ENCODE assay signal across 8 cellular contexts in genomic region chr2:172465417-172466334, GRCh38. TPM values are rescaled to one million over a fixed set of nuclear protein-coding genes. Genes with fewer than 3 reads are reported as not detected.
DNase-seq lines count a peak whose midpoint lies in the region; ATAC-seq, FAIRE-seq and TF ChIP-seq lines count a peak whose summit lies in the region.

No MANE protein-coding gene starts in this region.

- H3K9me3 Mint-ChIP-seq in activated T-cell treated with anti-CD3 and anti-CD28 coated beads, Interleukin-2, amount 50 U/mL, for 72 hours = no peaks in the 10 kb centered on the region
- no peaks in the 10 kb centered on the region for H3K9me3 Mint-ChIP-seq in neural crest cell

- no peaks in the 10 kb centered on the region for H3K27me3 ChIP-seq in fibroblast of lung (ENCODE audit: control insufficient read depth, insufficient read depth, low read length)
- peaks cover 9 to 17% of the 10 kb centered on the region in 2 donors for H3K27me3 ChIP-seq in stomach smooth muscle (ENCODE audit: control insufficient read depth in 1 of 2, insufficient read depth in 2 of 2, low read length in 2 of 2)

- H3K9ac ChIP-seq in fibroblast of lung (ENCODE audit: insufficient read depth, low read length) (no peak overlapping the region), stomach smooth muscle (ENCODE audit: low read length in 2 of 2) (peak overlapping the region in 1 of 2 donors; percentile 4)

- peak overlapping the region; percentile 94 for H3K4me2 ChIP-seq in fibroblast of lung (ENCODE audit: extremely low read depth, insufficient read depth, low read length)

- H4K20me1 ChIP-seq in fibroblast of lung (ENCODE audit: control insufficient read depth, extremely low read depth, insufficient read depth, low read length) = no peaks in the 10 kb centered on the region

- TF ChIP-seq CTCF in fibroblast of lung (conservative IDR thresholded peaks at IDR 0.05 in 1 of 2, IDR thresholded peaks at IDR 0.05 in 1 of 2; ENCODE audit: low read depth in 1 of 2, low read length in 2 of 2) (peak; percentile 91), neural crest cell (conservative IDR thresholded peaks at IDR 0.05) (peak; percentile 86)

- DNase-seq in GDM1 (lab: John Stamatoyannopoulos, UW) (peak; percentile 68), RCC 7860 (ENCODE audit: low spot score) (peak; percentile 61), fibroblast of lung (ENCODE audit: low read depth in 2 of 2) (peak; percentile 70 to 90), neural crest cell (ENCODE audit: low read depth, low spot score) (peak; percentile 66), NCI-H128 (lab: John Stamatoyannopoulos, UW; ENCODE audit: unreplicated experiment) (no peak)
- peak; percentile 77 to 79 for DNase-seq in activated T-cell treated with anti-CD3 and anti-CD28 coated beads, Interleukin-2, amount 50 U/mL, for 72 hours

- ATAC-seq in activated T-cell treated with anti-CD3 and anti-CD28 coated beads, Interleukin-2, amount 50 U/mL, for 72 hours (replicated peaks in 1 of 2) = peak; percentile 55 to 59

- no peaks in the 10 kb centered on the region for H3K36me3 ChIP-seq in KOPT-K1 (ENCODE audit: insufficient read depth, low read length)
- H3K36me3 ChIP-seq in fibroblast of lung (ENCODE audit: control insufficient read depth, insufficient read depth, low read length) = no peaks in the 10 kb centered on the region
- H3K36me3 ChIP-seq in stomach smooth muscle (ENCODE audit: control insufficient read depth in 2 of 2, insufficient read depth in 2 of 2, low read length in 2 of 2) = no peaks in the 10 kb centered on the region

- H3K9me3 ChIP-seq in KOPT-K1 (ENCODE audit: insufficient read depth, low read length, poor library complexity, severe bottlenecking) (no peaks in the 10 kb centered on the region), fibroblast of lung (ENCODE audit: control insufficient read depth, insufficient read depth, low read depth, low read length) (no peaks in the 10 kb centered on the region), stomach smooth muscle (ENCODE audit: control insufficient read depth in 2 of 2, low read length in 2 of 2) (no peaks in the 10 kb centered on the region)

- no peaks in the 10 kb centered on the region for H3K36me3 Mint-ChIP-seq in activated T-cell treated with anti-CD3 and anti-CD28 coated beads, Interleukin-2, amount 50 U/mL, for 72 hours (ENCODE audit: insufficient read depth in 2 of 2)
- peaks cover 4% of the 10 kb centered on the region for H3K36me3 Mint-ChIP-seq in neural crest cell (ENCODE audit: low read depth)

- H3K79me2 ChIP-seq in fibroblast of lung (ENCODE audit: control insufficient read depth, insufficient read depth, low read length) = no peaks in the 10 kb centered on the region

- H3K4me1 Mint-ChIP-seq in activated T-cell treated with anti-CD3 and anti-CD28 coated beads, Interleukin-2, amount 50 U/mL, for 72 hours (ENCODE audit: low read depth) = peaks cover 65% of the 10 kb centered on the region
- H3K4me1 Mint-ChIP-seq in neural crest cell = peaks cover 27% of the 10 kb centered on the region

- peaks cover 2% of the 10 kb centered on the region for H3K4me1 ChIP-seq in fibroblast of lung (ENCODE audit: control insufficient read depth, extremely low read depth, insufficient read depth, low read length)
- H3K4me1 ChIP-seq in stomach smooth muscle (ENCODE audit: control insufficient read depth, insufficient read depth, low read length) = peaks cover 3% of the 10 kb centered on the region

- peak; percentile 73 for FAIRE-seq in RCC 7860 (lab: Jason Lieb, UNC)

- no peaks in the 10 kb centered on the region for H3K27me3 Mint-ChIP-seq in activated T-cell treated with anti-CD3 and anti-CD28 coated beads, Interleukin-2, amount 50 U/mL, for 72 hours (ENCODE audit: low read depth)
- no peaks in the 10 kb centered on the region for H3K27me3 Mint-ChIP-seq in neural crest cell (ENCODE audit: low read depth)

- peak overlapping the region; percentile 42 for H3K4me3 Mint-ChIP-seq in activated T-cell treated with anti-CD3 and anti-CD28 coated beads, Interleukin-2, amount 50 U/mL, for 72 hours
- no peak overlapping the region for H3K4me3 Mint-ChIP-seq in neural crest cell

- H3K4me3 ChIP-seq in fibroblast of lung (replicated peaks in 1 of 4; ENCODE audit: control extremely low read depth in 1 of 4, insufficient read depth in 1 of 4, low read depth in 3 of 4, low read length in 4 of 4) (peak overlapping the region; percentile 54 to 62 (median 55)), stomach smooth muscle (ENCODE audit: low read length in 2 of 2) (peak overlapping the region; percentile 61 to 67)

- H3K27ac Mint-ChIP-seq in activated T-cell treated with anti-CD3 and anti-CD28 coated beads, Interleukin-2, amount 50 U/mL, for 72 hours = peak overlapping the region; percentile 80
- no peak overlapping the region for H3K27ac Mint-ChIP-seq in neural crest cell (ENCODE audit: unreplicated experiment)

- H2AFZ ChIP-seq in fibroblast of lung (ENCODE audit: low read length) = peak overlapping the region; percentile 87

- H3K27ac ChIP-seq in KOPT-K1 (ENCODE audit: low read depth, low read length, poor library complexity, severe bottlenecking) (peak overlapping the region; percentile 45), fibroblast of lung (ENCODE audit: insufficient read depth, low read length) (peak overlapping the region; percentile 8), stomach smooth muscle (ENCODE audit: low read length) (no peak overlapping the region)

RNA-seq across cellular contexts. Expression of gene ITGA6, which starts 38.3 kb away (rescaled TPM):
- total RNA-seq in activated T-cell treated with anti-CD3 and anti-CD28 coated beads, Interleukin-2, amount 50 U/mL, for 72 hours = 1 to 10 TPM; 7.0 to 8.6 TPM
- total RNA-seq in fibroblast of lung (2.6 and 19.8 TPM in 2 replicates), neural crest cell (36.8 and 37.7 TPM in 2 replicates)
- 6.4 and 14.9 TPM in 2 replicates for polyA plus RNA-seq in fibroblast of lung
- 13.9 and 25.3 TPM in 2 replicates for polyA plus RNA-seq in fibroblast of lung (2012)
- 2.5 and 13.6 TPM in 2 replicates for polyA minus RNA-seq in fibroblast of lung (ENCODE audit: low replicate concordance)
